In the genomic region with DNA sequence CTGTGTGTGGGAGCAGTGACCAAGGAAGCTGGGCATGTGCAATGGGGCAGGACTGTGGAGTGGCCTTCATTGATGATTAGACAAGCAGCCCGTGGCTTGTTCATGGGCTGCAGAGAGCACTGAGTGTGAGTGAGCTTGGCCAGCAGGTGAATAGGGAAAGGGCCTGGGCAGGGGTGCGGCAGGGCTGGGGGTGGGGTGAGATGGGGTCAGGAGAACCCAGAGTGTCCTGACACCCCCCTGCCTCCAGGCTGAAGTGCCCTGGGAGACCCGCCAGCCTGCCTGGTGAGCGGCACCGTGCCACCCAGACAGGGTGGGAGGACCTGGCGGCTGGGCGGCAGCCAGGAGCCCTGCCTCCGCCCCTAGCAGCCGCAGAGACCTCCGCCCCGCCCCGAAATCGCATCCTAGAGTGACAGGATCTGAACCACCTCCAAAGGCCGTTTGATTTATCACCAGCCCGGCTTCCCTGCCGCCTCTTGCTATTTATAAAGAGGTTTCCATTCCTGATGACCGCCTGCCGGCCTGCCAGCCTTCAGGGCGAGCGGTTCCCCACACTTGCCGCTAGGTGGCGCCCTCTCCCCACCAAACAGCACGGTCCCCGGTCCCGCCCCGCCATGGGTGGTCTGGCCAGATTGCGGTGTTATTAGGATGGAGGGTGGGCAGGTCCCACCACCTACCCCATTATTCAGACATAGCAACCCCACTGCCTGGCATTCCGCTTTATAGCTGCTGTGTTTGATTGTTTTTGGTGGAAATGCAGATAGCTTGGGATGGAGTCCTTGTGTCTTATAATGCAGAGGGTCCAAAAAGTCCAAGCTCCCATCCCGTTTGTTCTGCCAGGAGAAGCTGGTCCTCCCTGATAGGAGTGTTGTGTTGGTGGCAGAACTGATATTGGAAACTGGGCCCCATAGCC, we compare ENCODE assay signal across 1 cellular context.
TF ChIP-seq lines count a peak whose summit lies in the region.

No MANE protein-coding gene starts in this region.

TF ChIP-seq in K562, 482 proteins besides CTCF, POLR2A, EP300 and RAD21 (continued from another document):
- TF ChIP-seq ZNF224 (CRISPR knock-in tag; IDR thresholded peaks at IDR 0.05) = no peak
- TF ChIP-seq ZNF561 (CRISPR knock-in tag; conservative IDR thresholded peaks at IDR 0.05) = no peak
- TF ChIP-seq TEAD4 (IDR thresholded peaks at IDR 0.05; ENCODE audit: low read length) = no peak
- no peak for TF ChIP-seq TEAD4 (CRISPR knock-in tag; IDR thresholded peaks at IDR 0.05; ENCODE audit: borderline replicate concordance)
- no peak for TF ChIP-seq HMG20B (CRISPR knock-in tag; IDR thresholded peaks at IDR 0.05)
- TF ChIP-seq, protein P1, sequence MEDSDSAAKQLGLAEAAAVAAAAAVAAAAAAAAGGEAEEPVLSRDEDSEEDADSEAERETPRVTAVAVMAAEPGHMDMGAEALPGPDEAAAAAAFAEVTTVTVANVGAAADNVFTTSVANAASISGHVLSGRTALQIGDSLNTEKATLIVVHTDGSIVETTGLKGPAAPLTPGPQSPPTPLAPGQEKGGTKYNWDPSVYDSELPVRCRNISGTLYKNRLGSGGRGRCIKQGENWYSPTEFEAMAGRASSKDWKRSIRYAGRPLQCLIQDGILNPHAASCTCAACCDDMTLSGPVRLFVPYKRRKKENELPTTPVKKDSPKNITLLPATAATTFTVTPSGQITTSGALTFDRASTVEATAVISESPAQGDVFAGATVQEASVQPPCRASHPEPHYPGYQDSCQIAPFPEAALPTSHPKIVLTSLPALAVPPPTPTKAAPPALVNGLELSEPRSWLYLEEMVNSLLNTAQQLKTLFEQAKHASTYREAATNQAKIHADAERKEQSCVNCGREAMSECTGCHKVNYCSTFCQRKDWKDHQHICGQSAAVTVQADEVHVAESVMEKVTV (CRISPR knock-in tag; IDR thresholded peaks at IDR 0.05) = peak; percentile 86
- TF ChIP-seq, protein P2, sequence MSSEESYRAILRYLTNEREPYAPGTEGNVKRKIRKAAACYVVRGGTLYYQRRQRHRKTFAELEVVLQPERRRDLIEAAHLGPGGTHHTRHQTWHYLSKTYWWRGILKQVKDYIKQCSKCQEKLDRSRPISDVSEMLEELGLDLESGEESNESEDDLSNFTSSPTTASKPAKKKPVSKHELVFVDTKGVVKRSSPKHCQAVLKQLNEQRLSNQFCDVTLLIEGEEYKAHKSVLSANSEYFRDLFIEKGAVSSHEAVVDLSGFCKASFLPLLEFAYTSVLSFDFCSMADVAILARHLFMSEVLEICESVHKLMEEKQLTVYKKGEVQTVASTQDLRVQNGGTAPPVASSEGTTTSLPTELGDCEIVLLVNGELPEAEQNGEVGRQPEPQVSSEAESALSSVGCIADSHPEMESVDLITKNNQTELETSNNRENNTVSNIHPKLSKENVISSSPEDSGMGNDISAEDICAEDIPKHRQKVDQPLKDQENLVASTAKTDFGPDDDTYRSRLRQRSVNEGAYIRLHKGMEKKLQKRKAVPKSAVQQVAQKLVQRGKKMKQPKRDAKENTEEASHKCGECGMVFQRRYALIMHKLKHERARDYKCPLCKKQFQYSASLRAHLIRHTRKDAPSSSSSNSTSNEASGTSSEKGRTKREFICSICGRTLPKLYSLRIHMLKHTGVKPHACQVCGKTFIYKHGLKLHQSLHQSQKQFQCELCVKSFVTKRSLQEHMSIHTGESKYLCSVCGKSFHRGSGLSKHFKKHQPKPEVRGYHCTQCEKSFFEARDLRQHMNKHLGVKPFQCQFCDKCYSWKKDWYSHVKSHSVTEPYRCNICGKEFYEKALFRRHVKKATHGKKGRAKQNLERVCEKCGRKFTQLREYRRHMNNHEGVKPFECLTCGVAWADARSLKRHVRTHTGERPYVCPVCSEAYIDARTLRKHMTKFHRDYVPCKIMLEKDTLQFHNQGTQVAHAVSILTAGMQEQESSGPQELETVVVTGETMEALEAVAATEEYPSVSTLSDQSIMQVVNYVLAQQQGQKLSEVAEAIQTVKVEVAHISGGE (CRISPR knock-in tag; IDR thresholded peaks at IDR 0.05) = no peak
- no peak for TF ChIP-seq SNIP1 (IDR thresholded peaks at IDR 0.05; ENCODE audit: low read depth)
- no peak for TF ChIP-seq ZNF436 (CRISPR knock-in tag; IDR thresholded peaks at IDR 0.05)
- no peak for TF ChIP-seq EP400 (IDR thresholded peaks at IDR 0.05)
- TF ChIP-seq, protein P3, sequence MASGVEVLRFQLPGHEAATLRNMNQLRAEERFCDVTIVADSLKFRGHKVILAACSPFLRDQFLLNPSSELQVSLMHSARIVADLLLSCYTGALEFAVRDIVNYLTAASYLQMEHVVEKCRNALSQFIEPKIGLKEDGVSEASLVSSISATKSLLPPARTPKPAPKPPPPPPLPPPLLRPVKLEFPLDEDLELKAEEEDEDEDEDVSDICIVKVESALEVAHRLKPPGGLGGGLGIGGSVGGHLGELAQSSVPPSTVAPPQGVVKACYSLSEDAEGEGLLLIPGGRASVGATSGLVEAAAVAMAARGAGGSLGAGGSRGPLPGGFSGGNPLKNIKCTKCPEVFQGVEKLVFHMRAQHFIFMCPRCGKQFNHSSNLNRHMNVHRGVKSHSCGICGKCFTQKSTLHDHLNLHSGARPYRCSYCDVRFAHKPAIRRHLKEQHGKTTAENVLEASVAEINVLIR (CRISPR knock-in tag; IDR thresholded peaks at IDR 0.05) = no peak
- TF ChIP-seq SMC3 (conservative IDR thresholded peaks at IDR 0.05; ENCODE audit: insufficient read depth, low read depth, low read length) = peak; percentile 89
- TF ChIP-seq, protein P4, sequence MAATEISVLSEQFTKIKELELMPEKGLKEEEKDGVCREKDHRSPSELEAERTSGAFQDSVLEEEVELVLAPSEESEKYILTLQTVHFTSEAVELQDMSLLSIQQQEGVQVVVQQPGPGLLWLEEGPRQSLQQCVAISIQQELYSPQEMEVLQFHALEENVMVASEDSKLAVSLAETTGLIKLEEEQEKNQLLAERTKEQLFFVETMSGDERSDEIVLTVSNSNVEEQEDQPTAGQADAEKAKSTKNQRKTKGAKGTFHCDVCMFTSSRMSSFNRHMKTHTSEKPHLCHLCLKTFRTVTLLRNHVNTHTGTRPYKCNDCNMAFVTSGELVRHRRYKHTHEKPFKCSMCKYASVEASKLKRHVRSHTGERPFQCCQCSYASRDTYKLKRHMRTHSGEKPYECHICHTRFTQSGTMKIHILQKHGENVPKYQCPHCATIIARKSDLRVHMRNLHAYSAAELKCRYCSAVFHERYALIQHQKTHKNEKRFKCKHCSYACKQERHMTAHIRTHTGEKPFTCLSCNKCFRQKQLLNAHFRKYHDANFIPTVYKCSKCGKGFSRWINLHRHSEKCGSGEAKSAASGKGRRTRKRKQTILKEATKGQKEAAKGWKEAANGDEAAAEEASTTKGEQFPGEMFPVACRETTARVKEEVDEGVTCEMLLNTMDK (IDR thresholded peaks at IDR 0.05; ENCODE audit: borderline replicate concordance, insufficient read depth, low read depth, low read length, poor library complexity, severe bottlenecking) = peak; percentile 42
- no peak for TF ChIP-seq MAFF (IDR thresholded peaks at IDR 0.05; ENCODE audit: low read length)
- TF ChIP-seq ZNF75A (CRISPR knock-in tag; IDR thresholded peaks at IDR 0.05) = no peak
- TF ChIP-seq RFX5 (IDR thresholded peaks at IDR 0.05; ENCODE audit: low read depth, low read length) = no peak
- no peak for TF ChIP-seq KDM5B (IDR thresholded peaks at IDR 0.05; ENCODE audit: insufficient replicate concordance, low read depth, low read length)
- TF ChIP-seq, protein P5, sequence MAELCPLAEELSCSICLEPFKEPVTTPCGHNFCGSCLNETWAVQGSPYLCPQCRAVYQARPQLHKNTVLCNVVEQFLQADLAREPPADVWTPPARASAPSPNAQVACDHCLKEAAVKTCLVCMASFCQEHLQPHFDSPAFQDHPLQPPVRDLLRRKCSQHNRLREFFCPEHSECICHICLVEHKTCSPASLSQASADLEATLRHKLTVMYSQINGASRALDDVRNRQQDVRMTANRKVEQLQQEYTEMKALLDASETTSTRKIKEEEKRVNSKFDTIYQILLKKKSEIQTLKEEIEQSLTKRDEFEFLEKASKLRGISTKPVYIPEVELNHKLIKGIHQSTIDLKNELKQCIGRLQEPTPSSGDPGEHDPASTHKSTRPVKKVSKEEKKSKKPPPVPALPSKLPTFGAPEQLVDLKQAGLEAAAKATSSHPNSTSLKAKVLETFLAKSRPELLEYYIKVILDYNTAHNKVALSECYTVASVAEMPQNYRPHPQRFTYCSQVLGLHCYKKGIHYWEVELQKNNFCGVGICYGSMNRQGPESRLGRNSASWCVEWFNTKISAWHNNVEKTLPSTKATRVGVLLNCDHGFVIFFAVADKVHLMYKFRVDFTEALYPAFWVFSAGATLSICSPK (IDR thresholded peaks at IDR 0.05; ENCODE audit: borderline replicate concordance) = no peak
- TF ChIP-seq FOXK2 (conservative IDR thresholded peaks at IDR 0.05 in 1 of 2, IDR thresholded peaks at IDR 0.05 in 1 of 2; ENCODE audit: low read depth in 2 of 2) = no peak
- TF ChIP-seq YY1 (IDR thresholded peaks at IDR 0.05; ENCODE audit: borderline replicate concordance in 1 of 3, control insufficient read depth in 1 of 3, extremely low read depth in 1 of 3, insufficient read depth in 3 of 3, insufficient read length in 1 of 3, insufficient replicate concordance in 2 of 3, low read depth in 1 of 3, low read length in 2 of 3) = peak in 2 of 3 experiments; percentile 26 to 29
- no peak for TF ChIP-seq ZNF143 (CRISPR knock-in tag; IDR thresholded peaks at IDR 0.05)
- no peak for TF ChIP-seq KLF16 (IDR thresholded peaks at IDR 0.05)
- TF ChIP-seq WHSC1 (IDR thresholded peaks at IDR 0.05; ENCODE audit: low read length) = no peak
- no peak for TF ChIP-seq KAT2B (IDR thresholded peaks at IDR 0.05; ENCODE audit: low read depth, low read length)
- no peak for TF ChIP-seq U2AF2 (optimal IDR thresholded peaks at IDR 0.05; ENCODE audit: low read depth, low read length)
- TF ChIP-seq PHF8 (IDR thresholded peaks at IDR 0.05; ENCODE audit: borderline replicate concordance, low read length) = no peak
- TF ChIP-seq NR2F6 (CRISPR knock-in tag; IDR thresholded peaks at IDR 0.05) = no peak
- TF ChIP-seq, protein P6, sequence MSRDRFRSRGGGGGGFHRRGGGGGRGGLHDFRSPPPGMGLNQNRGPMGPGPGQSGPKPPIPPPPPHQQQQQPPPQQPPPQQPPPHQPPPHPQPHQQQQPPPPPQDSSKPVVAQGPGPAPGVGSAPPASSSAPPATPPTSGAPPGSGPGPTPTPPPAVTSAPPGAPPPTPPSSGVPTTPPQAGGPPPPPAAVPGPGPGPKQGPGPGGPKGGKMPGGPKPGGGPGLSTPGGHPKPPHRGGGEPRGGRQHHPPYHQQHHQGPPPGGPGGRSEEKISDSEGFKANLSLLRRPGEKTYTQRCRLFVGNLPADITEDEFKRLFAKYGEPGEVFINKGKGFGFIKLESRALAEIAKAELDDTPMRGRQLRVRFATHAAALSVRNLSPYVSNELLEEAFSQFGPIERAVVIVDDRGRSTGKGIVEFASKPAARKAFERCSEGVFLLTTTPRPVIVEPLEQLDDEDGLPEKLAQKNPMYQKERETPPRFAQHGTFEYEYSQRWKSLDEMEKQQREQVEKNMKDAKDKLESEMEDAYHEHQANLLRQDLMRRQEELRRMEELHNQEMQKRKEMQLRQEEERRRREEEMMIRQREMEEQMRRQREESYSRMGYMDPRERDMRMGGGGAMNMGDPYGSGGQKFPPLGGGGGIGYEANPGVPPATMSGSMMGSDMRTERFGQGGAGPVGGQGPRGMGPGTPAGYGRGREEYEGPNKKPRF (IDR thresholded peaks at IDR 0.05; ENCODE audit: low read depth, low read length) = no peak
- TF ChIP-seq, protein P7, sequence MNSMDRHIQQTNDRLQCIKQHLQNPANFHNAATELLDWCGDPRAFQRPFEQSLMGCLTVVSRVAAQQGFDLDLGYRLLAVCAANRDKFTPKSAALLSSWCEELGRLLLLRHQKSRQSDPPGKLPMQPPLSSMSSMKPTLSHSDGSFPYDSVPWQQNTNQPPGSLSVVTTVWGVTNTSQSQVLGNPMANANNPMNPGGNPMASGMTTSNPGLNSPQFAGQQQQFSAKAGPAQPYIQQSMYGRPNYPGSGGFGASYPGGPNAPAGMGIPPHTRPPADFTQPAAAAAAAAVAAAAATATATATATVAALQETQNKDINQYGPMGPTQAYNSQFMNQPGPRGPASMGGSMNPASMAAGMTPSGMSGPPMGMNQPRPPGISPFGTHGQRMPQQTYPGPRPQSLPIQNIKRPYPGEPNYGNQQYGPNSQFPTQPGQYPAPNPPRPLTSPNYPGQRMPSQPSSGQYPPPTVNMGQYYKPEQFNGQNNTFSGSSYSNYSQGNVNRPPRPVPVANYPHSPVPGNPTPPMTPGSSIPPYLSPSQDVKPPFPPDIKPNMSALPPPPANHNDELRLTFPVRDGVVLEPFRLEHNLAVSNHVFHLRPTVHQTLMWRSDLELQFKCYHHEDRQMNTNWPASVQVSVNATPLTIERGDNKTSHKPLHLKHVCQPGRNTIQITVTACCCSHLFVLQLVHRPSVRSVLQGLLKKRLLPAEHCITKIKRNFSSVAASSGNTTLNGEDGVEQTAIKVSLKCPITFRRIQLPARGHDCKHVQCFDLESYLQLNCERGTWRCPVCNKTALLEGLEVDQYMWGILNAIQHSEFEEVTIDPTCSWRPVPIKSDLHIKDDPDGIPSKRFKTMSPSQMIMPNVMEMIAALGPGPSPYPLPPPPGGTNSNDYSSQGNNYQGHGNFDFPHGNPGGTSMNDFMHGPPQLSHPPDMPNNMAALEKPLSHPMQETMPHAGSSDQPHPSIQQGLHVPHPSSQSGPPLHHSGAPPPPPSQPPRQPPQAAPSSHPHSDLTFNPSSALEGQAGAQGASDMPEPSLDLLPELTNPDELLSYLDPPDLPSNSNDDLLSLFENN (IDR thresholded peaks at IDR 0.05; ENCODE audit: low read depth in 2 of 2, low read length in 2 of 2) = no peak
- TF ChIP-seq HDAC3 (IDR thresholded peaks at IDR 0.05; ENCODE audit: borderline replicate concordance, partially characterized antibody) = no peak
- peak; percentile 90; the same call in 1 of the 2 replicates for TF ChIP-seq STAG1 (CRISPR knock-in tag; IDR thresholded peaks at IDR 0.05; ENCODE audit: borderline replicate concordance)
- TF ChIP-seq CBFB (CRISPR knock-in tag; IDR thresholded peaks at IDR 0.05) = peak; percentile 15; the same call in 1 of the 2 replicates
- no peak for TF ChIP-seq NCOA1 (IDR thresholded peaks at IDR 0.05; ENCODE audit: low read depth)
